18 cellular contexts compared by ENCODE assay signal in the genomic region with DNA sequence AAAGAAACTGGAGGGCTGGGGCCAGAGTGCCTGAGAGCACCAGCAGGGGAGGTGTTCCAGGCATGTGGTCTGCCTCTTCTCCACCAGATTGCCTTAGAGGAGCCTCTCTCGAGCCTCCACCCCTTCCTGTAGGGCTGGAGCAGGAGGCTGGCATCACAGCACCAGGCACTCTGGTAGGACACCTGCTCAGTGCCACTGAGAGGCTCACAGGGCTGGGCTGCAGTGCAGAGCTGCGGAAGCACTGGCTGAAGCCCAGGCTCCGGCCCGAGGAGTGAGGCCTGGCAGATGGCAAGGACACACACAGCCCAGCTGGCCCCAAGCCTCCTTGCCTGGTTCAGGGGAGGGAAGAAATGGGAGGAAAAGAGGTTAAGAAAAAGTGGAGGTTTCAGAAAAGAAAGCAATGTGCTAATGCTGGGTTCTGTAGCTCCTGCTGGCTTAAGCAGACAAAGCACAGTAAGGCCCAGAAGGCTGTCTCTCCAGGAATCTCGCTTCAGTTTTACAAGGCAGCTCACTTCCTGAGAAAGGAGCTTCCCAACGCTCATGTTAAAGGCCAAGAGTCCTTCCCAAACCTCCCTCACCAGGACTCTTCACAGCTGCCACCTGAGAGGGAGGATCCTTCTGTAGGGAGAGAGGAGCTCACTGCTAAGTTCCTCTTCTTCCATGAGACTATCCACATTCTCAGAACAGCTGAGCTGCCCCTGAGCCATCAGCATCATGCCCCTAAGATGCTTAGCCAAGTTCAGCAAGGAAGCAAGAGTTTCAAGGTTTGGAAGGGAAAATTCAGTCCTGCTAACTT. TPM values are rescaled to one million over a fixed set of nuclear protein-coding genes. Genes with fewer than 3 reads are reported as not detected.
A peak's percentile ranks its signal among the peaks of the same experiment; 100 is the strongest.
DNase-seq lines count a peak whose midpoint lies in the region; ATAC-seq, FAIRE-seq and TF ChIP-seq lines count a peak whose summit lies in the region.
"Had no signal": no experiment of that assay in that cellular context is flagged by ENCODE, and none has a peak within 500 bp of the region (broad histone marks: within the 10 kb centered on the region; RNA-seq: fewer than 3 reads in every experiment).

No MANE protein-coding gene starts in this region.

- H4K8ac ChIP-seq in H1 (ENCODE audit: extremely low read depth, insufficient read depth, low read length) = no peak overlapping the region

- H3K79me2 ChIP-seq in GM23338 (replicated peaks; ENCODE audit: insufficient read depth) (no peaks in the 10 kb centered on the region), H1 (ENCODE audit: control insufficient read depth in 1 of 2, insufficient read depth in 2 of 2, low read length in 2 of 2) (no peaks in the 10 kb centered on the region)

- no peaks in the 10 kb centered on the region for H4K20me1 ChIP-seq in GM23338 (replicated peaks; ENCODE audit: insufficient read depth)
- H4K20me1 ChIP-seq in H1 (replicated peaks in 1 of 2; ENCODE audit: control insufficient read depth in 1 of 2, insufficient read depth in 2 of 2, low read length in 2 of 2) = no peaks in the 10 kb centered on the region

- no peak for TF ChIP-seq CTCF in GM23338 (conservative IDR thresholded peaks at IDR 0.05; ENCODE audit: low read depth in 2 of 2)
- no peak for TF ChIP-seq CTCF in H1 (IDR thresholded peaks at IDR 0.05; ENCODE audit: control extremely low read depth in 1 of 3, insufficient read depth in 1 of 3, low read depth in 1 of 3, low read length in 3 of 3)
- no peak for TF ChIP-seq CTCF in testis (IDR thresholded peaks at IDR 0.05)

- H3K27me3 ChIP-seq in GM23338 (ENCODE audit: insufficient read depth) (no peaks in the 10 kb centered on the region), H1 (replicated peaks in 1 of 4; ENCODE audit: control insufficient read depth in 3 of 4, extremely low read depth in 1 of 4, insufficient read depth in 3 of 4, low read length in 3 of 4) (no peaks in the 10 kb centered on the region), testis (no peaks in the 10 kb centered on the region)

- no peak for FAIRE-seq in H1 (lab: Jason Lieb, UNC)
- FAIRE-seq: TTC549 had no signal

- H3K4me3 Mint-ChIP-seq in GM23338 = no peak overlapping the region
- H3K4me3 Mint-ChIP-seq in stimulated activated memory B cell treated with anti-CD40 and anti-IgM and Interleukin-4, amounts not matched to agents 10 μg/mL and 1 μg/mL and 100 μg/mL, for 72 hours = no peak overlapping the region
- H3K4me3 Mint-ChIP-seq: activated CD4-positive, alpha-beta memory T cell treated with anti-CD3 and anti-CD28 coated beads, Interleukin-2, amount 10 ng/mL, durations not matched to agents 7 days and 5 days; CD8-positive, alpha-beta memory T cell had no signal

- H3K27ac ChIP-seq in GM23338 (ENCODE audit: low read depth) = peak overlapping the region; percentile 46; the same call in 1 of the 2 replicates
- no peak overlapping the region for H3K27ac ChIP-seq in H1 (ENCODE audit: low read depth, low read length)
- H3K27ac ChIP-seq in testis = no peak overlapping the region
- H3K27ac ChIP-seq: left lung, prostate gland had no signal

- no peak for TF ChIP-seq POLR2A in H1 (IDR thresholded peaks at IDR 0.05; ENCODE audit: control extremely low read depth in 1 of 2, low read depth in 2 of 2, low read length in 2 of 2)
- TF ChIP-seq POLR2A in testis (IDR thresholded peaks at IDR 0.05) = no peak

- CTCF ChIA-PET in H1 (lab: Charles Lee; ENCODE audit: partially characterized antibody) = interaction anchor here (1.0 to 4.4 kb wide), 7 partner anchors 9 to 55 kb away, joined by 3 to 30 read pairs (median 11); a partner anchor contains a TSS

- peak overlapping the region; percentile 91 for H3K18ac ChIP-seq in H1 (ENCODE audit: extremely low read depth, low read length)

- DNase-seq in COLO668 (lab: John Stamatoyannopoulos, UW; ENCODE audit: unreplicated experiment) (peak; percentile 53), GM23338 (ENCODE audit: low spot score) (no peak), NCI-H345 treated with DMSO at 0.1 percent for 48 hours (lab: John Stamatoyannopoulos, UW; ENCODE audit: unreplicated experiment) (peak; percentile 1), H1 (ENCODE audit: low read depth in 1 of 2, low spot score in 2 of 2) (no peak), testis (no peak)
- no peak for DNase-seq in stimulated activated CD4-positive, alpha-beta T cell treated with anti-CD3 and anti-CD28 coated beads, Interleukin-4, amount 100 ng/mL, for 1 hour
- DNase-seq: activated CD4-positive, alpha-beta memory T cell treated with anti-CD3 and anti-CD28 coated beads, Interleukin-2, amount 10 ng/mL, durations not matched to agents 7 days and 5 days; CD8-positive, alpha-beta memory T cell; foreskin melanocyte; Kasumi-1; NCI-H1930; stimulated activated CD4-positive, alpha-beta T cell treated with anti-CD3 and anti-CD28 coated beads, Interleukin-15, amount 100 ng/mL, for 24 hours had no signal

- no peak overlapping the region for H3K56ac ChIP-seq in H1 (replicated peaks; ENCODE audit: insufficient read length, low read depth, low read length)

- H3K4me2 ChIP-seq in GM23338 (peak overlapping the region; percentile 18), H1 (ENCODE audit: insufficient read depth in 1 of 2, low read depth in 2 of 2, low read length in 2 of 2) (peak overlapping the region; percentile 1 to 29; a peak in 2 of 4 replicates)

- H3K27ac Mint-ChIP-seq in GM23338 = no peak overlapping the region
- no peak overlapping the region for H3K27ac Mint-ChIP-seq in stimulated activated memory B cell treated with anti-CD40 and anti-IgM and Interleukin-4, amounts not matched to agents 10 μg/mL and 1 μg/mL and 100 μg/mL, for 72 hours
- H3K27ac Mint-ChIP-seq: activated CD4-positive, alpha-beta memory T cell treated with anti-CD3 and anti-CD28 coated beads, Interleukin-2, amount 10 ng/mL, durations not matched to agents 7 days and 5 days; CD8-positive, alpha-beta memory T cell had no signal

- H2AFZ ChIP-seq in GM23338 = peak overlapping the region; percentile 95
- peak overlapping the region; percentile 9; the same call in 1 of the 2 replicates for H2AFZ ChIP-seq in H1 (ENCODE audit: low read length)

- H2BK20ac ChIP-seq in H1 (ENCODE audit: low read length) = no peak overlapping the region

- no peaks in the 10 kb centered on the region; the same call in 1 of the 2 replicates for H3K23me2 ChIP-seq in H1 (ENCODE audit: low read depth, low read length)

- H3K4me3 ChIP-seq in GM23338 (no peak overlapping the region), H1 (ENCODE audit: extremely low read depth in 1 of 4, insufficient read depth in 2 of 4, low read depth in 3 of 4, low read length in 4 of 4) (no peak overlapping the region), testis (no peak overlapping the region)
- H3K4me3 ChIP-seq: left lung, prostate gland had no signal

- no peaks in the 10 kb centered on the region for H3K9me3 ChIP-seq in H1 (ENCODE audit: insufficient read depth in 2 of 2, low read depth in 1 of 2, low read length in 1 of 2)
- H3K9me3 ChIP-seq in testis = no peaks in the 10 kb centered on the region
- H3K9me3 ChIP-seq: left lung, prostate gland had no signal

- no peak for TF ChIP-seq EP300 in H1 (IDR thresholded peaks at IDR 0.05; ENCODE audit: borderline replicate concordance in 1 of 2, low read depth in 2 of 2, low read length in 2 of 2)

- intact Hi-C loops in testis (cut with DNase I; ENCODE audit: low total_unique reads) = no loop called here

- 0 out of 2 replicates have a peak, but pooled peaks cover 5% of the 10 kb centered on the region for H3F3A ChIP-seq in GM23338 (replicated peaks; ENCODE audit: low read depth)

- H3K4me1 ChIP-seq in GM23338 (ENCODE audit: insufficient read depth) (peaks cover 20% of the 10 kb centered on the region), H1 (replicated peaks in 1 of 4; ENCODE audit: control insufficient read depth in 3 of 4, insufficient read depth in 4 of 4, low read length in 3 of 4) (peaks cover 12 to 19% (median 14%) of the 10 kb centered on the region in 4 experiments), testis (no peaks in the 10 kb centered on the region)
- H3K4me1 ChIP-seq: prostate gland had no signal

- H2BK5ac ChIP-seq in H1 (ENCODE audit: low read depth, low read length) = peak overlapping the region; percentile 1; the same call in 1 of the 2 replicates

- no peak overlapping the region for H3K4ac ChIP-seq in H1 (replicated peaks; ENCODE audit: insufficient read length, low read depth, low read length)

- POLR2A ChIA-PET in H1 (lab: Charles Lee; ENCODE audit: partially characterized antibody) = interaction anchor here (1.1 to 1.6 kb wide), 2 partner anchors 8 to 15 kb away, joined by 4 read pairs; no protein-coding TSS in a partner anchor

- H3K79me1 ChIP-seq in H1 (ENCODE audit: low read depth, low read length) = no peaks in the 10 kb centered on the region

- no peak overlapping the region for H3K14ac ChIP-seq in H1 (ENCODE audit: insufficient read length)

- no peaks in the 10 kb centered on the region for H3K9me2 ChIP-seq in GM23338 (ENCODE audit: insufficient read depth)

- no peak for TF ChIP-seq RAD21 in H1 (IDR thresholded peaks at IDR 0.05 in 1 of 2, conservative IDR thresholded peaks at IDR 0.05 in 1 of 2; ENCODE audit: low read depth in 2 of 2, low read length in 2 of 2)

- no peak overlapping the region for H4K91ac ChIP-seq in H1 (replicated peaks; ENCODE audit: insufficient read length, low read length)

- ATAC-seq in GM23338 (peak; percentile 52), SK-N-SH treated with all-trans-retinoic acid at 6 μM for 48 hours (no peak)
- no peak for ATAC-seq in stimulated activated memory B cell treated with anti-CD40 and anti-IgM and Interleukin-4, amounts not matched to agents 10 μg/mL and 1 μg/mL and 100 μg/mL, for 72 hours
- ATAC-seq: left lung had no signal

- H3K9me3 Mint-ChIP-seq in GM23338 = no peaks in the 10 kb centered on the region
- H3K9me3 Mint-ChIP-seq in stimulated activated memory B cell treated with anti-CD40 and anti-IgM and Interleukin-4, amounts not matched to agents 10 μg/mL and 1 μg/mL and 100 μg/mL, for 72 hours = no peaks in the 10 kb centered on the region
- H3K9me3 Mint-ChIP-seq: activated CD4-positive, alpha-beta memory T cell treated with anti-CD3 and anti-CD28 coated beads, Interleukin-2, amount 10 ng/mL, durations not matched to agents 7 days and 5 days; CD8-positive, alpha-beta memory T cell had no signal

- no peak overlapping the region; a peak in 1 of 7 replicates for H3K9ac ChIP-seq in H1 (replicated peaks in 1 of 4; ENCODE audit: extremely low read depth in 1 of 4, low read depth in 3 of 4, low read length in 3 of 4)

- 58% methylated on average over 6 of the region's 6 CpGs; no CpG with 5 or more reads in 1 of the 2 experiments for WGBS in H1 (ENCODE audit: extremely low coverage in 1 of 2, insufficient coverage in 1 of 2, insufficient read length in 1 of 2, insufficient replicate concordance in 2 of 2, low coverage in 1 of 2, low lambda C conversion rate in 2 of 2, missing lambda C conversion rate in 1 of 2), 2 experiments
- 39 to 60% methylated on average over 5 to 6 of the region's 6 CpGs for WGBS in testis, 2 donors

- H2AK5ac ChIP-seq in H1 (ENCODE audit: low read depth, low read length) = no peak overlapping the region; the same call in 1 of the 2 replicates

- peak overlapping the region; percentile 63; the same call in 1 of the 2 replicates for H2BK15ac ChIP-seq in H1 (ENCODE audit: low read length)

- peaks cover 26% of the 10 kb centered on the region for H3K4me1 Mint-ChIP-seq in GM23338
- H3K4me1 Mint-ChIP-seq in stimulated activated memory B cell treated with anti-CD40 and anti-IgM and Interleukin-4, amounts not matched to agents 10 μg/mL and 1 μg/mL and 100 μg/mL, for 72 hours = no peaks in the 10 kb centered on the region
- H3K4me1 Mint-ChIP-seq: activated CD4-positive, alpha-beta memory T cell treated with anti-CD3 and anti-CD28 coated beads, Interleukin-2, amount 10 ng/mL, durations not matched to agents 7 days and 5 days; CD8-positive, alpha-beta memory T cell had no signal

- no peak overlapping the region for H2BK120ac ChIP-seq in H1 (replicated peaks; ENCODE audit: low read depth, low read length)

- H3K36me3 Mint-ChIP-seq in GM23338 (ENCODE audit: low read depth) = no peaks in the 10 kb centered on the region
- H3K36me3 Mint-ChIP-seq in stimulated activated memory B cell treated with anti-CD40 and anti-IgM and Interleukin-4, amounts not matched to agents 10 μg/mL and 1 μg/mL and 100 μg/mL, for 72 hours = no peaks in the 10 kb centered on the region

- no peak overlapping the region for H3K23ac ChIP-seq in H1 (ENCODE audit: insufficient read length)

- H3K36me3 ChIP-seq in GM23338 (ENCODE audit: insufficient read depth) (no peaks in the 10 kb centered on the region), H1 (ENCODE audit: control insufficient read depth in 2 of 4, insufficient read depth in 4 of 4, low read length in 3 of 4) (no peaks in the 10 kb centered on the region), testis (ENCODE audit: low read depth, missing control alignments) (no peaks in the 10 kb centered on the region)
- H3K36me3 ChIP-seq: left lung, prostate gland had no signal

- H2BK12ac ChIP-seq in H1 (ENCODE audit: low read depth, low read length) = peak overlapping the region; percentile 2; the same call in 1 of the 2 replicates

- H4K5ac ChIP-seq in H1 (ENCODE audit: insufficient read length, low read depth, low read length) = no peak overlapping the region

- no peaks in the 10 kb centered on the region for H3K27me3 Mint-ChIP-seq in GM23338 (ENCODE audit: insufficient read depth, low read depth, poor library complexity)
- peaks cover 34% of the 10 kb centered on the region for H3K27me3 Mint-ChIP-seq in stimulated activated memory B cell treated with anti-CD40 and anti-IgM and Interleukin-4, amounts not matched to agents 10 μg/mL and 1 μg/mL and 100 μg/mL, for 72 hours

RNA-seq across cellular contexts. Expression of a gene that starts 23.8 kb away (rescaled TPM):
- total RNA-seq in GM23338 (2014; rRNA removed; shearing (Covaris generic)) = 1.9 and 2.4 TPM in 2 replicates
- polyA plus RNA-seq in GM23338 (2016; fragmentation: Nextera tagmentation; extraction: Ambion mirVana) (0.80 and 1.1 TPM in 2 replicates), H1 (2011; rRNA removed) (0.30 and 0.60 TPM in 2 replicates), testis (ENCODE audit: insufficient read depth, low read depth, low replicate concordance) (3.3 TPM)
- total RNA-seq in H1 (2021; fragmentation: NEBNext Ultra II Directional; extraction: Animal tissue kit (Norgen Biotek cat#: 25700)) = 2.4 and 2.7 TPM in 2 replicates
- 0.52 TPM for polyA plus RNA-seq in H1 (2011; cell fraction: cytosol; rRNA removed)
- 1.9 TPM for polyA plus RNA-seq in H1 (2011; cell fraction: nucleus; rRNA removed)
- polyA plus RNA-seq in H1 (2012, experiment 1 of 2) = 1.6 to 2.5 TPM (median 2.3 TPM) in 4 replicates
- 0.75 TPM for polyA plus RNA-seq in H1 (2012, experiment 2 of 2)
- 0.53 TPM for polyA plus RNA-seq in H1 (2013, experiment 1 of 2)
- 0.46 TPM for polyA plus RNA-seq in H1 (2013, experiment 2 of 2)
- 1.1 and 1.3 TPM in 2 replicates for polyA minus RNA-seq in H1 (2011; rRNA and poly(A)+ RNA removed)
- 1.8 TPM for polyA minus RNA-seq in H1 (2011; cell fraction: cytosol; rRNA and poly(A)+ RNA removed)
- polyA minus RNA-seq in H1 (2011; cell fraction: nucleus; rRNA and poly(A)+ RNA removed) = 2.0 TPM
- 1 to 10 TPM; 5.6 to 6.6 TPM for total RNA-seq in testis
- total RNA-seq: OCI-LY7 had no signal

RNA-seq across cellular contexts. Expression of a gene that starts 58.3 kb away (rescaled TPM):
- total RNA-seq in GM23338 (2014; rRNA removed; shearing (Covaris generic)) = 24.7 and 42.0 TPM in 2 replicates
- polyA plus RNA-seq in GM23338 (2016; fragmentation: Nextera tagmentation; extraction: Ambion mirVana) (218 and 225 TPM in 2 replicates), H1 (2011; rRNA removed) (44.8 and 59.3 TPM in 2 replicates), testis (ENCODE audit: insufficient read depth, low read depth, low replicate concordance) (62.8 TPM)
- total RNA-seq in H1 (2021; fragmentation: NEBNext Ultra II Directional; extraction: Animal tissue kit (Norgen Biotek cat#: 25700)) = 50.2 and 55.6 TPM in 2 replicates
- 43.3 TPM for polyA plus RNA-seq in H1 (2011; cell fraction: cytosol; rRNA removed)
- 11.4 TPM for polyA plus RNA-seq in H1 (2011; cell fraction: nucleus; rRNA removed)
- 31.2 to 64.3 TPM (median 43.5 TPM) in 4 replicates for polyA plus RNA-seq in H1 (2012, experiment 1 of 2)
- polyA plus RNA-seq in H1 (2012, experiment 2 of 2) = 35.9 TPM
- 149 TPM for polyA plus RNA-seq in H1 (2013, experiment 1 of 2)
- polyA plus RNA-seq in H1 (2013, experiment 2 of 2) = 132 TPM
- 9.7 and 14.7 TPM in 2 replicates for polyA minus RNA-seq in H1 (2011; rRNA and poly(A)+ RNA removed)
- 6.9 TPM for polyA minus RNA-seq in H1 (2011; cell fraction: cytosol; rRNA and poly(A)+ RNA removed)
- 37.0 TPM for polyA minus RNA-seq in H1 (2011; cell fraction: nucleus; rRNA and poly(A)+ RNA removed)
- total RNA-seq in testis = 10 to 100 TPM; 53.5 to 55.7 TPM

Comparison
In these comparisons a context has a peak if more than half of its experiments do, and no peak if none do; other contexts are left out.
1. DNase-seq: peak in COLO668 (single experiment) and NCI-H345 treated with DMSO at 0.1 percent for 48 hours (single experiment); none in GM23338 (single experiment), H1 (0 of 2), stimulated activated CD4-positive, alpha-beta T cell treated with anti-CD3 and anti-CD28 coated beads, Interleukin-4, amount 100 ng/mL, for 1 hour (single experiment) and testis (single experiment).